ENCODE assay signal across 2 cellular contexts in genomic region chr21:44969965-44970755, GRCh38.
TF ChIP-seq lines count a peak whose summit lies in the region.

No MANE protein-coding gene starts in this region.

TF ChIP-seq in IMR-90, 13 proteins besides CTCF, POLR2A, EP300 and RAD21:
- TF ChIP-seq USF2 (IDR thresholded peaks at IDR 0.05; ENCODE audit: low read depth, low read length) = peak; percentile 64
- no peak for TF ChIP-seq CEBPB (IDR thresholded peaks at IDR 0.05; ENCODE audit: low read depth, low read length)
- TF ChIP-seq BHLHE40 (IDR thresholded peaks at IDR 0.05; ENCODE audit: low read depth, low read length) = peak; percentile 33; the same call in 1 of the 2 replicates
- TF ChIP-seq MAZ (IDR thresholded peaks at IDR 0.05; ENCODE audit: borderline replicate concordance, low read depth, low read length) = peak; percentile 56

TF ChIP-seq in GM12878, 131 proteins besides CTCF, POLR2A, EP300 and RAD21:
- TF ChIP-seq USF1 (IDR thresholded peaks at IDR 0.05; ENCODE audit: borderline replicate concordance, extremely low read length, insufficient read depth, low read depth, low read length) = peak; percentile 6
- no peak for TF ChIP-seq SMAD5 (IDR thresholded peaks at IDR 0.05; ENCODE audit: low read depth)
